15 cellular contexts compared by ENCODE assay signal in genomic region chr9:3992924-3993323, GRCh38.
DNase-seq lines count a peak whose midpoint lies in the region; ATAC-seq, FAIRE-seq and TF ChIP-seq lines count a peak whose summit lies in the region.
"Had no signal": no experiment of that assay in that cellular context is flagged by ENCODE, and none has a peak within 500 bp of the region (broad histone marks: within the 10 kb centered on the region; RNA-seq: fewer than 3 reads in every experiment).

No MANE protein-coding gene starts in this region.

- H3K79me2 ChIP-seq in keratinocyte (ENCODE audit: control insufficient read depth, insufficient read depth, low read length), result no peaks in the 10 kb centered on the region

- H3K9ac ChIP-seq in keratinocyte (ENCODE audit: control insufficient read depth, extremely low read depth, insufficient read depth, low read length), result no peak overlapping the region

- intact Hi-C loops in heart right ventricle (cut with DNase I) (no loop called here), cardiac septum (cut with DNase I) (no loop called here), thyroid gland (cut with DNase I) (no loop called here)

- no peak for TF ChIP-seq POLR2A in thyroid gland (IDR thresholded peaks at IDR 0.05)

- H3K9me1 ChIP-seq in keratinocyte (ENCODE audit: control insufficient read depth, extremely low read depth, insufficient read depth, low read length), result no peaks in the 10 kb centered on the region

- H3K27ac ChIP-seq in heart right ventricle (no peak overlapping the region), keratinocyte (ENCODE audit: control insufficient read depth, insufficient read depth, low read length) (no peak overlapping the region), thyroid gland (peak overlapping the region; percentile 24 to 39 (median 37))
- H3K27ac ChIP-seq: VCaP had no signal

- WGBS in heart right ventricle, 2 donors, result 47 to 53% methylated on average over 3 of the region's 3 CpGs
- WGBS in thyroid gland, 2 donors, result 27% methylated on average over 3 of the region's 3 CpGs

- TF ChIP-seq CTCF in heart right ventricle (IDR thresholded peaks at IDR 0.05), result no peak
- TF ChIP-seq CTCF in cardiac fibroblast (IDR thresholded peaks at IDR 0.05; ENCODE audit: low read depth, low read length), result no peak
- no peak for TF ChIP-seq CTCF in keratinocyte (optimal IDR thresholded peaks at IDR 0.05 in 1 of 3, IDR thresholded peaks at IDR 0.05 in 1 of 3, conservative IDR thresholded peaks at IDR 0.05 in 1 of 3; ENCODE audit: extremely low read depth in 1 of 3, insufficient read depth in 2 of 3, low read length in 3 of 3)
- no peak for TF ChIP-seq CTCF in thyroid gland (IDR thresholded peaks at IDR 0.05)

- no peak overlapping the region for H2AFZ ChIP-seq in keratinocyte (ENCODE audit: control insufficient read depth, low read length)

- peak; percentile 29 for FAIRE-seq in keratinocyte (lab: Jason Lieb, UNC)

- H3K4me1 ChIP-seq in heart right ventricle (peaks cover 0 to 12% (median 0%) of the 10 kb centered on the region in 9 donors), keratinocyte (ENCODE audit: control insufficient read depth, extremely low read depth, insufficient read depth, low read length) (no peaks in the 10 kb centered on the region), thyroid gland (peaks cover 0 to 35% of the 10 kb centered on the region in 2 donors)

- dilution Hi-C loops in keratinocyte (cut with MboI; ENCODE audit: extremely low pct_ligation_motif_present, low sequenced_read_pairs), result no loop called here

- H3K4me3 ChIP-seq in heart right ventricle, result no peak overlapping the region
- no peak overlapping the region for H3K4me3 ChIP-seq in cardiac fibroblast (replicated peaks in 1 of 2; ENCODE audit: low read depth in 2 of 2, low read length in 2 of 2)
- H3K4me3 ChIP-seq in keratinocyte (ENCODE audit: control insufficient read depth in 2 of 3, extremely low read depth in 1 of 3, insufficient read depth in 2 of 3, low read depth in 1 of 3, low read length in 3 of 3), result no peak overlapping the region
- H3K4me3 ChIP-seq in thyroid gland (replicated peaks in 1 of 3), result no peak overlapping the region

- H3K9me3 ChIP-seq in heart right ventricle, result peaks cover 0 to 29% (median 8%) of the 10 kb centered on the region in 11 donors
- no peaks in the 10 kb centered on the region for H3K9me3 ChIP-seq in keratinocyte (ENCODE audit: control insufficient read depth, low read depth, low read length)
- H3K9me3 ChIP-seq in thyroid gland, result no peaks in the 10 kb centered on the region

- H3K4me2 ChIP-seq in keratinocyte (ENCODE audit: control insufficient read depth, extremely low read depth, insufficient read depth, low read depth, low read length), result no peak overlapping the region

- H4K20me1 ChIP-seq in keratinocyte (ENCODE audit: control insufficient read depth, extremely low read depth, insufficient read depth, low read length), result no peaks in the 10 kb centered on the region

- ATAC-seq in heart right ventricle (peak in 5 of 8 donors; percentile 14 to 48 (median 35)), HG03354 (IDR thresholded peaks at IDR 0.05; ENCODE audit: poor library complexity, severe bottlenecking, unreplicated experiment) (no peak), GM18861 (IDR thresholded peaks at IDR 0.05; ENCODE audit: unreplicated experiment) (no peak), HG02571 (IDR thresholded peaks at IDR 0.05; ENCODE audit: unreplicated experiment) (no peak)

- DNase-seq in heart right ventricle, result no peak
- no peak for DNase-seq in cardiac septum (ENCODE audit: low spot score)
- peak; percentile 63 to 68 for DNase-seq in cardiac fibroblast (ENCODE audit: low read depth in 2 of 2)
- no peak for DNase-seq in keratinocyte (ENCODE audit: low read depth, low spot score)
- peak; percentile 8 to 50 for DNase-seq in thyroid gland
- DNase-seq: activated T-cell treated with anti-CD3 and anti-CD28 coated beads for 4 hours; DMS79; effector CD8-positive, alpha-beta T cell; NCI-H187; stimulated activated CD4-positive, alpha-beta T cell treated with anti-CD3 and anti-CD28 coated beads, Interleukin-4, amount 100 ng/mL, for 24 hours; stimulated activated naive CD4-positive, alpha-beta T cell treated with Interleukin-2 at 50 U/mL for 16 hours had no signal

- no peaks in the 10 kb centered on the region for H3K36me3 ChIP-seq in heart right ventricle
- H3K36me3 ChIP-seq in keratinocyte (ENCODE audit: control insufficient read depth in 2 of 2, extremely low read depth in 1 of 2, insufficient read depth in 2 of 2, low read length in 2 of 2), result no peaks in the 10 kb centered on the region
- no peaks in the 10 kb centered on the region for H3K36me3 ChIP-seq in thyroid gland

- H3K27me3 ChIP-seq in heart right ventricle, result no peaks in the 10 kb centered on the region
- H3K27me3 ChIP-seq in keratinocyte (ENCODE audit: control insufficient read depth, extremely low read depth, insufficient read depth, low read length), result no peaks in the 10 kb centered on the region
- H3K27me3 ChIP-seq in thyroid gland, result no peaks in the 10 kb centered on the region

Comparison
In these comparisons a context has a peak if more than half of its experiments do, and no peak if none do; other contexts are left out.
1. ATAC-seq: peak in heart right ventricle (5 of 8); none in HG03354 (single experiment), GM18861 (single experiment) and HG02571 (single experiment).
2. DNase-seq: peak in cardiac fibroblast (2 of 2) and thyroid gland (2 of 2); none in heart right ventricle (0 of 2), cardiac septum (single experiment) and keratinocyte (single experiment).
3. H3K27ac ChIP-seq: peak in thyroid gland (3 of 3); none in heart right ventricle (0 of 10) and keratinocyte (single experiment).